In the genomic region with DNA sequence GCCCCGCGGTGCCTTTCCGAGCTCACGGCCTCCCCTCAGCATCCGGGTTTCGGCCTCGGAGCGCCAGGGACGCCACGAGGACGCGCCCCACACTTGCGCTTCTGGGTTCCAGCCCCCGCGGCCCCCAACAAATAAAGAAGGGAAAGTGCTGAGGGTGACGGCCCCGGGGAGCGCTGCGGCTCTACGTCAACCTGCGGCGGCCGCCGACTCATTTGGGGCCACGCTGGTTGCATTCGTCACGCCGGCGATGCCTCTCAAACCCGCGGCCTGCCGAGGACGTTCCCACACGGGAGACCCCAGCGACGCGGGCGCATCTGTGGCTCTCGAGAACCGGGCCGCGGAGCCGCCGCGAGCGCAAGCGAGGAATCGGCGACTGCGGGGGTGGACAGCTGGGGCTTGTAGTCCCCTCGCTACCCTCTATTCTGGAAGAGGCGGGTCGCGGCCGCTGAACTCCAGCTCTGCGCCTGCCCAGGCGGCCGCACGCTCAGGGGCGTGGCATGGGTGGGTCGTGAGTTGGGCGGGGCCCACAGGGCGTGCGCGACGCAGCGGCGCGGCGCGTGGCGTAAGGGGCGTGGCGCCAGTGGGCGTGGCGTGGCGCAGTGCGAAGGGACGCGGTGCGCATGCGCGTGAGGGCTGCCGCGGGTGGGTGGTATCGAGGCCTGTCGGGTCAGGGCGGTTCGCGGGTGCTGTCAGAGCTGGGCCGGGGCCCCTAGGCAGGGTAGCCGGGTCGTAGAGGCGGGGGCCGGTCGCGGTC, we compare ENCODE assay signal across 1 cellular context.
TF ChIP-seq lines count a peak whose summit lies in the region.

AMZ2 (plus strand) TSS at position 599 of the 754 bp plus-strand sequence. CDS start 2,145 bp downstream, outside the sequence.

TF ChIP-seq in HepG2, 621 proteins besides CTCF, POLR2A, EP300 and RAD21 (continued from another document and continues in another):
- TF ChIP-seq ZBTB26 (CRISPR knock-in tag; IDR thresholded peaks at IDR 0.05; ENCODE audit: borderline replicate concordance) (peak; percentile 6; the same call in 1 of the 2 replicates), ZNF24 (IDR thresholded peaks at IDR 0.05) (no peak), ZNF350 (CRISPR knock-in tag; IDR thresholded peaks at IDR 0.05; ENCODE audit: borderline replicate concordance, low read depth) (peak; percentile 51; the same call in 1 of the 2 replicates), MED13 (CRISPR knock-in tag; IDR thresholded peaks at IDR 0.05) (0 out of 2 replicates have a peak, but pooled peaks have one; percentile 18), ZFAT (CRISPR knock-in tag; conservative IDR thresholded peaks at IDR 0.05) (peak; percentile 68), ZNF672 (CRISPR knock-in tag; IDR thresholded peaks at IDR 0.05) (no peak), FOXM1 (CRISPR knock-in tag; IDR thresholded peaks at IDR 0.05) (0 out of 2 replicates have a peak, but pooled peaks have one; percentile 20), ZBED4 (CRISPR knock-in tag; IDR thresholded peaks at IDR 0.05; ENCODE audit: borderline replicate concordance) (peak; percentile 81), PRMT3 (CRISPR knock-in tag; IDR thresholded peaks at IDR 0.05; ENCODE audit: borderline replicate concordance, low read depth) (no peak), FLYWCH1 (CRISPR knock-in tag; IDR thresholded peaks at IDR 0.05) (peak; percentile 83; the same call in 1 of the 2 replicates), KLF15 (CRISPR knock-in tag; IDR thresholded peaks at IDR 0.05; ENCODE audit: borderline replicate concordance) (peak; percentile 92), ZBTB43 (CRISPR knock-in tag; conservative IDR thresholded peaks at IDR 0.05) (no peak; the same call in none of the 2 replicates), SMAD3 (CRISPR knock-in tag; IDR thresholded peaks at IDR 0.05) (no peak; the same call in none of the 2 replicates), AFF4 (CRISPR knock-in tag; IDR thresholded peaks at IDR 0.05) (no peak), NCOA5 (CRISPR knock-in tag; IDR thresholded peaks at IDR 0.05) (no peak), PAX8 (CRISPR knock-in tag; IDR thresholded peaks at IDR 0.05; ENCODE audit: borderline replicate concordance) (no peak), CBFB (CRISPR knock-in tag; IDR thresholded peaks at IDR 0.05) (peak; percentile 83; the same call in 1 of the 2 replicates), HDAC2 (CRISPR knock-in tag; IDR thresholded peaks at IDR 0.05) (peak; percentile 73)
- TF ChIP-seq, protein P1, sequence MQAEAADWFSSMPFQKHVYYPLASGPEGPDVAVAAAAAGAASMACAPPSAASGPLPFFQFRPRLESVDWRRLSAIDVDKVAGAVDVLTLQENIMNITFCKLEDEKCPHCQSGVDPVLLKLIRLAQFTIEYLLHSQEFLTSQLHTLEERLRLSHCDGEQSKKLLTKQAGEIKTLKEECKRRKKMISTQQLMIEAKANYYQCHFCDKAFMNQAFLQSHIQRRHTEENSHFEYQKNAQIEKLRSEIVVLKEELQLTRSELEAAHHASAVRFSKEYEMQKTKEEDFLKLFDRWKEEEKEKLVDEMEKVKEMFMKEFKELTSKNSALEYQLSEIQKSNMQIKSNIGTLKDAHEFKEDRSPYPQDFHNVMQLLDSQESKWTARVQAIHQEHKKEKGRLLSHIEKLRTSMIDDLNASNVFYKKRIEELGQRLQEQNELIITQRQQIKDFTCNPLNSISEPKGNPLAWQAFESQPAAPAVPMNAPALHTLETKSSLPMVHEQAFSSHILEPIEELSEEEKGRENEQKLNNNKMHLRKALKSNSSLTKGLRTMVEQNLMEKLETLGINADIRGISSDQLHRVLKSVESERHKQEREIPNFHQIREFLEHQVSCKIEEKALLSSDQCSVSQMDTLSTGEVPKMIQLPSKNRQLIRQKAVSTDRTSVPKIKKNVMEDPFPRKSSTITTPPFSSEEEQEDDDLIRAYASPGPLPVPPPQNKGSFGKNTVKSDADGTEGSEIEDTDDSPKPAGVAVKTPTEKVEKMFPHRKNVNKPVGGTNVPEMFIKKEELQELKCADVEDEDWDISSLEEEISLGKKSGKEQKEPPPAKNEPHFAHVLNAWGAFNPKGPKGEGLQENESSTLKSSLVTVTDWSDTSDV (CRISPR knock-in tag; IDR thresholded peaks at IDR 0.05): peak; percentile 53; the same call in 1 of the 2 replicates
- TF ChIP-seq, protein P2, sequence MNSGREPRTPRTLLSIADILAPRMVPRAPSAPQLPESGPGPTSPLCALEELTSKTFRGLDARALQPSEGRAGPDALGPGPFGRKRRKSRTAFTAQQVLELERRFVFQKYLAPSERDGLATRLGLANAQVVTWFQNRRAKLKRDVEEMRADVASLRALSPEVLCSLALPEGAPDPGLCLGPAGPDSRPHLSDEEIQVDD (CRISPR knock-in tag; IDR thresholded peaks at IDR 0.05; ENCODE audit: borderline replicate concordance): peak; percentile 74
- TF ChIP-seq, protein P3, sequence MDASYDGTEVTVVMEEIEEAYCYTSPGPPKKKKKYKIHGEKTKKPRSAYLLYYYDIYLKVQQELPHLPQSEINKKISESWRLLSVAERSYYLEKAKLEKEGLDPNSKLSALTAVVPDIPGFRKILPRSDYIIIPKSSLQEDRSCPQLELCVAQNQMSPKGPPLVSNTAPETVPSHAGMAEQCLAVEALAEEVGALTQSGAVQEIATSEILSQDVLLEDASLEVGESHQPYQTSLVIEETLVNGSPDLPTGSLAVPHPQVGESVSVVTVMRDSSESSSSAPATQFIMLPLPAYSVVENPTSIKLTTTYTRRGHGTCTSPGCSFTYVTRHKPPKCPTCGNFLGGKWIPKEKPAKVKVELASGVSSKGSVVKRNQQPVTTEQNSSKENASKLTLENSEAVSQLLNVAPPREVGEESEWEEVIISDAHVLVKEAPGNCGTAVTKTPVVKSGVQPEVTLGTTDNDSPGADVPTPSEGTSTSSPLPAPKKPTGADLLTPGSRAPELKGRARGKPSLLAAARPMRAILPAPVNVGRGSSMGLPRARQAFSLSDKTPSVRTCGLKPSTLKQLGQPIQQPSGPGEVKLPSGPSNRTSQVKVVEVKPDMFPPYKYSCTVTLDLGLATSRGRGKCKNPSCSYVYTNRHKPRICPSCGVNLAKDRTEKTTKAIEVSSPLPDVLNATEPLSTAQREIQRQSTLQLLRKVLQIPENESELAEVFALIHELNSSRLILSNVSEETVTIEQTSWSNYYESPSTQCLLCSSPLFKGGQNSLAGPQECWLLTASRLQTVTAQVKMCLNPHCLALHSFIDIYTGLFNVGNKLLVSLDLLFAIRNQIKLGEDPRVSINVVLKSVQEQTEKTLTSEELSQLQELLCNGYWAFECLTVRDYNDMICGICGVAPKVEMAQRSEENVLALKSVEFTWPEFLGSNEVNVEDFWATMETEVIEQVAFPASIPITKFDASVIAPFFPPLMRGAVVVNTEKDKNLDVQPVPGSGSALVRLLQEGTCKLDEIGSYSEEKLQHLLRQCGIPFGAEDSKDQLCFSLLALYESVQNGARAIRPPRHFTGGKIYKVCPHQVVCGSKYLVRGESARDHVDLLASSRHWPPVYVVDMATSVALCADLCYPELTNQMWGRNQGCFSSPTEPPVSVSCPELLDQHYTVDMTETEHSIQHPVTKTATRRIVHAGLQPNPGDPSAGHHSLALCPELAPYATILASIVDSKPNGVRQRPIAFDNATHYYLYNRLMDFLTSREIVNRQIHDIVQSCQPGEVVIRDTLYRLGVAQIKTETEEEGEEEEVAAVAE (CRISPR knock-in tag; IDR thresholded peaks at IDR 0.05; ENCODE audit: borderline replicate concordance): peak; percentile 94
- TF ChIP-seq, protein P4, sequence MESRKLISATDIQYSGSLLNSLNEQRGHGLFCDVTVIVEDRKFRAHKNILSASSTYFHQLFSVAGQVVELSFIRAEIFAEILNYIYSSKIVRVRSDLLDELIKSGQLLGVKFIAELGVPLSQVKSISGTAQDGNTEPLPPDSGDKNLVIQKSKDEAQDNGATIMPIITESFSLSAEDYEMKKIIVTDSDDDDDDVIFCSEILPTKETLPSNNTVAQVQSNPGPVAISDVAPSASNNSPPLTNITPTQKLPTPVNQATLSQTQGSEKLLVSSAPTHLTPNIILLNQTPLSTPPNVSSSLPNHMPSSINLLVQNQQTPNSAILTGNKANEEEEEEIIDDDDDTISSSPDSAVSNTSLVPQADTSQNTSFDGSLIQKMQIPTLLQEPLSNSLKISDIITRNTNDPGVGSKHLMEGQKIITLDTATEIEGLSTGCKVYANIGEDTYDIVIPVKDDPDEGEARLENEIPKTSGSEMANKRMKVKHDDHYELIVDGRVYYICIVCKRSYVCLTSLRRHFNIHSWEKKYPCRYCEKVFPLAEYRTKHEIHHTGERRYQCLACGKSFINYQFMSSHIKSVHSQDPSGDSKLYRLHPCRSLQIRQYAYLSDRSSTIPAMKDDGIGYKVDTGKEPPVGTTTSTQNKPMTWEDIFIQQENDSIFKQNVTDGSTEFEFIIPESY (CRISPR knock-in tag; IDR thresholded peaks at IDR 0.05): peak; percentile 24
- TF ChIP-seq, protein P5, sequence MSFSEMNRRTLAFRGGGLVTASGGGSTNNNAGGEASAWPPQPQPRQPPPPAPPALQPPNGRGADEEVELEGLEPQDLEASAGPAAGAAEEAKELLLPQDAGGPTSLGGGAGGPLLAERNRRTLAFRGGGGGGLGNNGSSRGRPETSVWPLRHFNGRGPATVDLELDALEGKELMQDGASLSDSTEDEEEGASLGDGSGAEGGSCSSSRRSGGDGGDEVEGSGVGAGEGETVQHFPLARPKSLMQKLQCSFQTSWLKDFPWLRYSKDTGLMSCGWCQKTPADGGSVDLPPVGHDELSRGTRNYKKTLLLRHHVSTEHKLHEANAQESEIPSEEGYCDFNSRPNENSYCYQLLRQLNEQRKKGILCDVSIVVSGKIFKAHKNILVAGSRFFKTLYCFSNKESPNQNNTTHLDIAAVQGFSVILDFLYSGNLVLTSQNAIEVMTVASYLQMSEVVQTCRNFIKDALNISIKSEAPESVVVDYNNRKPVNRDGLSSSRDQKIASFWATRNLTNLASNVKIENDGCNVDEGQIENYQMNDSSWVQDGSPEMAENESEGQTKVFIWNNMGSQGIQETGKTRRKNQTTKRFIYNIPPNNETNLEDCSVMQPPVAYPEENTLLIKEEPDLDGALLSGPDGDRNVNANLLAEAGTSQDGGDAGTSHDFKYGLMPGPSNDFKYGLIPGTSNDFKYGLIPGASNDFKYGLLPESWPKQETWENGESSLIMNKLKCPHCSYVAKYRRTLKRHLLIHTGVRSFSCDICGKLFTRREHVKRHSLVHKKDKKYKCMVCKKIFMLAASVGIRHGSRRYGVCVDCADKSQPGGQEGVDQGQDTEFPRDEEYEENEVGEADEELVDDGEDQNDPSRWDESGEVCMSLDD (CRISPR knock-in tag; IDR thresholded peaks at IDR 0.05; ENCODE audit: borderline replicate concordance): 0 out of 2 replicates have a peak, but pooled peaks have one; percentile 40
